Comparison of ENCODE assay signal across 8 cellular contexts in genomic region chrX:137855490-137855889, GRCh38.
"Had no signal": no experiment of that assay in that cellular context is flagged by ENCODE, and none has a peak within 500 bp of the region (broad histone marks: within the 10 kb centered on the region; RNA-seq: fewer than 3 reads in every experiment).

No MANE protein-coding gene starts in this region.

- FAIRE-seq: G401.6, GM12878, GM12891, GM12892, GM18507, GM19239 had no signal

- DNase-seq: GDM1, GF-D8 had no signal

- ATAC-seq: GM12878 had no signal

- H3K4me3 ChIP-seq: GM12878 had no signal
